8 cellular contexts compared by ENCODE assay signal in the genomic region with DNA sequence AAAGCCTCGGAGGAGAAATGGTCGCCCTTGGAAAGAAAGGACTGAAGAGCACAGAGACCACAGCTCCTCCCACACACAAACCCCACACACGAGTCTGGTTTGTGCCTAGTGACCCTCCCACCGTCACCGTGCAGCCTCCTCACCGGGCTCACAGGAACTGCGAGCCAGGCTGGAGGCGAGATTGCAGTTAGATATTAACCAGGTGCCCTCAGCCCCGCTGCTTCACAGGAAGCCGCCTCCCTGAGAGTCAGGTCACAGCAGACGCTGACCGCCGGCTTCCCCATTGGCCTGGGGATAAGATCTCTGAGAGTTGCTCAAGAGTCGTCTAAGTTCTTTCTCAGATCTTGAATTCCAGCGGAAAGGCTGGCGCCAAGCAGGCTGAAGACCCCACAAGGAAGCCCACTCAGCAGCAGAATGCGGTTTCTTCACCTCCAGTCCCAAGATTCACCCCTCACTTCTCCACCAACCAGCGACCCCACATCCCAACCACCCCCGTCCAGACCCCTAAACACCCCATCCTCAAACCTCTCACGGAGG.
DNase-seq lines count a peak whose midpoint lies in the region; ATAC-seq and TF ChIP-seq lines count a peak whose summit lies in the region.

No MANE protein-coding gene starts in this region.

- peak overlapping the region; percentile 83 for H3K27ac ChIP-seq in DND-41 (ENCODE audit: low read length)

- TF ChIP-seq CTCF in DND-41 (IDR thresholded peaks at IDR 0.05; ENCODE audit: borderline replicate concordance, extremely low read depth, low read length, poor library complexity, severe bottlenecking): no peak
- TF ChIP-seq CTCF in WI38 (IDR thresholded peaks at IDR 0.05; ENCODE audit: low read depth, low read length): no peak
- TF ChIP-seq CTCF in choroid plexus epithelial cell (conservative IDR thresholded peaks at IDR 0.05; ENCODE audit: low read depth, low read length): no peak

- H3K9ac ChIP-seq in DND-41 (ENCODE audit: low read depth, low read length): peak overlapping the region; percentile 83

- H3K4me1 ChIP-seq in DND-41 (ENCODE audit: insufficient read depth, low read length): peaks cover 34% of the 10 kb centered on the region

- H3K27me3 ChIP-seq in DND-41 (ENCODE audit: insufficient read depth, low read length, poor library complexity): no peaks in the 10 kb centered on the region

- peaks cover 54% of the 10 kb centered on the region for H3K79me2 ChIP-seq in DND-41 (ENCODE audit: insufficient read depth, low read length)

- peak overlapping the region; percentile 95 for H3K4me2 ChIP-seq in DND-41 (ENCODE audit: insufficient read depth, low read length)

- H4K20me1 ChIP-seq in DND-41 (ENCODE audit: insufficient read depth, low read length): peaks cover 3% of the 10 kb centered on the region; the same call in 1 of the 2 replicates

- H3K4me3 ChIP-seq in DND-41 (ENCODE audit: low read depth in 1 of 2, low read length in 2 of 2): peak overlapping the region; percentile 87 to 94
- H3K4me3 ChIP-seq in WI38 (ENCODE audit: low read depth, low read length): peak overlapping the region; percentile 65
- peak overlapping the region; percentile 98 for H3K4me3 ChIP-seq in choroid plexus epithelial cell (ENCODE audit: low read depth, low read length)

- H2AFZ ChIP-seq in DND-41 (ENCODE audit: low read depth, low read length): peak overlapping the region; percentile 96

- no peaks in the 10 kb centered on the region for H3K9me3 ChIP-seq in DND-41 (ENCODE audit: insufficient read depth, low read length, severe bottlenecking)

- peaks cover 3% of the 10 kb centered on the region; the same call in 1 of the 2 replicates for H3K36me3 ChIP-seq in DND-41 (ENCODE audit: insufficient read depth, low read length)

- ATAC-seq in DND-41 (ENCODE audit: insufficient read depth, low read depth) (peak; percentile 41), GM21526 (IDR thresholded peaks at IDR 0.05; ENCODE audit: low FRiP score, unreplicated experiment) (peak; percentile 39)

- DNase-seq in DND-41 (peak; percentile 70), LoVo (ENCODE audit: low spot score) (peak; percentile 86), choroid plexus epithelial cell (ENCODE audit: low read depth) (peak; percentile 57), kidney tubule cell (ENCODE audit: low spot score) (peak; percentile 97), OCI-M2 (lab: John Stamatoyannopoulos, UW; ENCODE audit: unreplicated experiment) (no peak)
- peak in 3 of 4 experiments; percentile 1 to 39 (median 22) for DNase-seq in stimulated activated CD4-positive, alpha-beta T cell treated with anti-CD3 and anti-CD28 coated beads, Interleukin-1b, Interleukin-23, amount 100 ng/mL, for 24 hours (ENCODE audit: low read depth in 4 of 4, low spot score in 1 of 4)
